In the genomic region with DNA sequence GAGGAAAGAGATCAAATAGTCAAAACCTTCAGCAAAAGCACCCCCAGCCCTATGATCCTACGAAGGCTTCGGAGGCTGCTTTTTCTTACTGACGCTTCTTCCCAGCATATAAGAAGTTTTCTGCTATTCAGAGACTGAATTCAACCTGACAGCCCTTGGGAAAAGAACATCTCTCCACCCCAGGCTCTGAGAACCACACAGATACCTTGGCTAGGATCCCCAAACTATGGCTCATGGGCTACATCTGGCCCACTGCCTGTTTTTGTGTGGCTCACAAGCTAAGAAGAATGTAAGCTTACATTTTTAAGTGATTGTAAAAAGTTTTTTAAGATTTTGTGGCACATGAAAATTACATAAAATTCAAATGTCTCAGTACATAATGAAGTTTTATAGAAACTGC, we compare ENCODE assay signal across 28 cellular contexts. TPM values are rescaled to one million over a fixed set of nuclear protein-coding genes. Genes with fewer than 3 reads are reported as not detected.
DNase-seq lines count a peak whose midpoint lies in the region; ATAC-seq, FAIRE-seq and TF ChIP-seq lines count a peak whose summit lies in the region.
"Had no signal": no experiment of that assay in that cellular context is flagged by ENCODE, and none has a peak within 500 bp of the region (broad histone marks: within the 10 kb centered on the region; RNA-seq: fewer than 3 reads in every experiment).

No MANE protein-coding gene starts in this region.

- H3K4me3 Mint-ChIP-seq in HFFc6: no peak overlapping the region
- H3K4me3 Mint-ChIP-seq: activated B cell treated with CpG ODN at 0.5 μM for 24 hours; activated T-cell treated with anti-CD3 and anti-CD28 coated beads, Interleukin-2, amount 50 U/mL, for 4 hours; stimulated activated naive CD8-positive, alpha-beta T cell treated with anti-CD3 and anti-CD28 coated beads, Interleukin-15, Interleukin-2, amounts not matched to agents 100 ng/mL and 50 ng/mL, for 24 hours; T-cell had no signal

- TF ChIP-seq CTCF in AG10803 (conservative IDR thresholded peaks at IDR 0.05; ENCODE audit: low read length) (no peak), HFFc6 (IDR thresholded peaks at IDR 0.05) (no peak), choroid plexus epithelial cell (conservative IDR thresholded peaks at IDR 0.05; ENCODE audit: low read depth, low read length) (no peak), pancreas (IDR thresholded peaks at IDR 0.05) (no peak)

- WGBS in pancreas, 2 donors: 62 to 81% methylated on average over 3 of the region's 3 CpGs

- DNase-seq in AG10803 (ENCODE audit: low read depth) (peak; percentile 90), HFFc6 (peak; percentile 74), choroid plexus epithelial cell (ENCODE audit: low read depth) (peak; percentile 57), hepatic stellate cell (ENCODE audit: low spot score) (peak; percentile 29), pancreas (no peak), OCI-M2 (lab: John Stamatoyannopoulos, UW; ENCODE audit: unreplicated experiment) (no peak)
- DNase-seq: activated B cell treated with CpG ODN at 0.5 μM for 24 hours; activated CD4-positive, alpha-beta T cell treated with anti-CD3 and anti-CD28 coated beads, Interleukin-2, amount 50 U/mL, for 1 hour; activated gamma-delta T cell treated with Interleukin-2 at 50 U/mL for 16 hours; activated T-cell treated with anti-CD3 and anti-CD28 coated beads, Interleukin-2, amount 50 U/mL, for 4 hours; effector CD8-positive, alpha-beta T cell; islet precursor cell; left ventricle myocardium inferior; MM.1S; naive B cell; NCI-H1417; NCI-H2029 treated with DMSO at 0.1 percent for 48 hours; NCI-H748 treated with DMSO at 0.1 percent for 48 hours; nucleus accumbens; T-cell had no signal

- ATAC-seq in GM21619 (IDR thresholded peaks at IDR 0.05; ENCODE audit: unreplicated experiment) (no peak), pancreas (no peak)
- ATAC-seq: activated T-cell treated with anti-CD3 and anti-CD28 coated beads, Interleukin-2, amount 50 U/mL, for 4 hours; T-cell had no signal

- peaks cover 11% of the 10 kb centered on the region for H3K36me3 Mint-ChIP-seq in HFFc6 (ENCODE audit: low read depth)
- H3K36me3 Mint-ChIP-seq: T-cell had no signal

- FAIRE-seq in pancreas (lab: Jason Lieb, UNC): no peak
- FAIRE-seq: colon, H1 had no signal

- no peaks in the 10 kb centered on the region for H3K9me3 ChIP-seq in pancreas

- no peak overlapping the region for H3K27ac Mint-ChIP-seq in HFFc6
- H3K27ac Mint-ChIP-seq: activated B cell treated with CpG ODN at 0.5 μM for 24 hours; naive B cell; stimulated activated naive CD8-positive, alpha-beta T cell treated with anti-CD3 and anti-CD28 coated beads, Interleukin-15, Interleukin-2, amounts not matched to agents 100 ng/mL and 50 ng/mL, for 24 hours; T-cell had no signal

- H3K27me3 ChIP-seq in pancreas: peaks cover 0 to 3% (median 0%) of the 10 kb centered on the region in 4 donors
- H3K27me3 ChIP-seq: SJCRH30 had no signal

- peaks cover 15% of the 10 kb centered on the region for H3K4me1 Mint-ChIP-seq in HFFc6 (ENCODE audit: low read depth)
- H3K4me1 Mint-ChIP-seq: activated B cell treated with CpG ODN at 0.5 μM for 24 hours had no signal

- H3K36me3 ChIP-seq in pancreas: no peaks in the 10 kb centered on the region
- H3K36me3 ChIP-seq: left ventricle myocardium inferior, SJCRH30 had no signal

- intact Hi-C loops in pancreas (cut with DNase I): no loop called here

- H3K9me3 Mint-ChIP-seq in HFFc6: peaks cover 18% of the 10 kb centered on the region

- peaks cover 39% of the 10 kb centered on the region for H3K27me3 Mint-ChIP-seq in HFFc6 (ENCODE audit: insufficient read depth)

- no peaks in the 10 kb centered on the region for H3K4me1 ChIP-seq in pancreas

- no peak overlapping the region for H3K27ac ChIP-seq in pancreas
- H3K27ac ChIP-seq: epithelial cell of prostate, left ventricle myocardium inferior, SJCRH30 had no signal

- H3K4me3 ChIP-seq in AG10803 (ENCODE audit: low read length) (no peak overlapping the region), choroid plexus epithelial cell (ENCODE audit: low read depth, low read length) (no peak overlapping the region), pancreas (no peak overlapping the region)
- H3K4me3 ChIP-seq: left ventricle myocardium inferior, SJCRH30 had no signal

RNA-seq across cellular contexts. Expression of gene SLC15A1, which starts 3.0 kb away (rescaled TPM):
- total RNA-seq in HFFc6 (2021; fragmentation: NEBNext Ultra II Directional; extraction: Animal tissue kit (Norgen Biotek cat#: 25700)): not detected
- total RNA-seq in pancreas: 1 to 10 TPM; 4.6 to 9.9 (median 6.2) TPM
- 10 to 100 TPM in 1 of 2 donors, 1 to 10 TPM in 1; 9.7 to 16.7 TPM for polyA plus RNA-seq in pancreas
- total RNA-seq: activated B cell treated with CpG ODN at 0.5 μM for 24 hours; activated T-cell treated with anti-CD3 and anti-CD28 coated beads, Interleukin-2, amount 50 U/mL, for 4 hours; glomerular endothelial cell; left ventricle myocardium inferior; skeletal muscle tissue had no signal

Comparison
In these comparisons a context has a peak if more than half of its experiments do, and no peak if none do; other contexts are left out.
1. DNase-seq: peak in AG10803 (single experiment), HFFc6 (single experiment), choroid plexus epithelial cell (single experiment) and hepatic stellate cell (single experiment); none in pancreas (0 of 6) and OCI-M2 (single experiment).
2. RNA of gene SLC15A1, which starts 3.0 kb away (total RNA-seq): 4.6 to 9.9 TPM in pancreas; not detected in HFFc6; every median in the first group is over 4 times any median in the second.